Comparison of ENCODE assay signal across 8 cellular contexts in the genomic region with DNA sequence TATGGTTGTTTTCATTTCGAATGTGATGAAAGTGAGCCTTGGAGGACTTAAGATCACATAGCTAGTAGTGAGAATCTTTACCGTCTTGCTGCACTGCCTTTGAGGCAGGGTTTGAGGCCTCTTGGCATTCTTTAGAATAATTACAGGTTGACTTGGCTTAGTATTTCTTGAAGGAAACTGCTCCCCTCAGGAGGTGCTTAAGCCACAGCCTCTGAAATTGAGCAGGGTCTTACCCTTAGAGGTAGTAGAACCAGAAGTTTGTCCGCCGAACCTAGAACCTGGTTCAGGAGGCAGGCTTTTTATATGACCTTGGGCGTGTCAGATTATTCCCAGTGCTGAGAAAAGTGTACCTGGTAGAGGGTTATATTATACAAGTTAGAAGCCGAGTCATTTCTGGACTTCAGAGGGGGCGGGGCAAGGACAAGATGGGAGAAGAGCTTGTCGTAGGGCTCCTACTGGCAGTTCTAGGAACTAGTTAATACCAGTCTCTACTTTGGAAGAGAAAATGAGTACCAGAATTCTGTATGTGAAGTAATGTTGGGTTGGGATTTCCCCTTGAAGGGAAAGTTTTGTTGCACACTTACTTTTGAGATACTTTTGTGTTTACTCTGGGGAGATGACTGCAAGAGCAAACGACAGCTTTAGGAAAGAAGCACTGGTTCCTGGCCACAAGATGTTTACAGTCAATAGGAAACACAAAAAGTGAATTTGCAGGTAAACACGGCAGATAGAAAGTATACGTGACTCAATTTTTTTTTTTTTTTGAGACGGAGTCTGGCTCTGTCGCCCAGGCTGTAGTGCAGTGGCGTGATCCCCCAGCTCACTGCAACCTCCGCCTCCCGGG. TPM values are rescaled to one million over a fixed set of nuclear protein-coding genes. Genes with fewer than 3 reads are reported as not detected.
A peak's percentile ranks its signal among the peaks of the same experiment; 100 is the strongest.
DNase-seq lines count a peak whose midpoint lies in the region; ATAC-seq, FAIRE-seq and TF ChIP-seq lines count a peak whose summit lies in the region.

No MANE protein-coding gene starts in this region.

- peaks cover 21% of the 10 kb centered on the region for H3K36me3 Mint-ChIP-seq in memory B cell

- no peak for TF ChIP-seq POLR2A in H54 (IDR thresholded peaks at IDR 0.05; ENCODE audit: low read depth, low read length)

- DNase-seq in GM12864 (ENCODE audit: low read depth) (peak; percentile 59), H54 (ENCODE audit: insufficient read length, low spot score) (peak; percentile 9), Kasumi-1 (lab: John Stamatoyannopoulos, UW) (peak; percentile 84 to 91), colonic mucosa (peak; percentile 82), memory B cell (ENCODE audit: low spot score in 2 of 2) (peak; percentile 26 to 42), globus pallidus (ENCODE audit: low spot score) (no peak)
- DNase-seq in stimulated activated CD8-positive, alpha-beta memory T cell treated with anti-CD3 and anti-CD28 coated beads, Interleukin-7, amount 100 ng/mL, for 24 hours (ENCODE audit: low read depth): peak; percentile 48

- H3K4me1 ChIP-seq in colonic mucosa: peaks cover 3% of the 10 kb centered on the region

- FAIRE-seq in H54 (lab: Jason Lieb, UNC): no peak

- TF ChIP-seq CTCF in GM12864 (IDR thresholded peaks at IDR 0.05; ENCODE audit: low read depth, low read length, missing control alignments) (peak; percentile 48), WI38 (IDR thresholded peaks at IDR 0.05; ENCODE audit: low read depth, low read length) (0 out of 2 replicates have a peak, but pooled peaks have one; percentile 19), colonic mucosa (IDR thresholded peaks at IDR 0.05) (no peak)

- peak; percentile 46 for ATAC-seq in memory B cell (ENCODE audit: low read depth)

- H3K27me3 Mint-ChIP-seq in memory B cell: peaks cover 1% of the 10 kb centered on the region

- peaks cover 4% of the 10 kb centered on the region for H3K9me3 Mint-ChIP-seq in memory B cell

- peak overlapping the region; percentile 91 for H3K4me3 Mint-ChIP-seq in memory B cell

- peak overlapping the region; percentile 79 for H3K4me3 ChIP-seq in GM12864 (ENCODE audit: low read depth, low read length)
- peak overlapping the region; percentile 73 for H3K4me3 ChIP-seq in WI38 (ENCODE audit: low read depth, low read length)
- peak overlapping the region; percentile 67 for H3K4me3 ChIP-seq in colonic mucosa

- peaks cover 34% of the 10 kb centered on the region for H3K4me1 Mint-ChIP-seq in memory B cell

- H3K27ac Mint-ChIP-seq in memory B cell: peak overlapping the region; percentile 99

- H3K27ac ChIP-seq in colonic mucosa: peak overlapping the region; percentile 90

- no peaks in the 10 kb centered on the region for H3K27me3 ChIP-seq in colonic mucosa

- H3K9me3 ChIP-seq in colonic mucosa: no peaks in the 10 kb centered on the region

- no peaks in the 10 kb centered on the region for H3K36me3 ChIP-seq in colonic mucosa

- intact Hi-C loops in colonic mucosa (cut with DNase I): no loop called here

- peak overlapping the region; percentile 72 to 85 for H3K9ac ChIP-seq in colonic mucosa (ENCODE audit: low read depth in 2 of 2, low read length in 2 of 2)

RNA-seq across cellular contexts. Expression of a gene that starts 1.3 kb away (rescaled TPM):
- total RNA-seq in colonic mucosa: 100 to 1,000 TPM; 116 to 123 TPM
